10 cellular contexts compared by ENCODE assay signal in the genomic region with DNA sequence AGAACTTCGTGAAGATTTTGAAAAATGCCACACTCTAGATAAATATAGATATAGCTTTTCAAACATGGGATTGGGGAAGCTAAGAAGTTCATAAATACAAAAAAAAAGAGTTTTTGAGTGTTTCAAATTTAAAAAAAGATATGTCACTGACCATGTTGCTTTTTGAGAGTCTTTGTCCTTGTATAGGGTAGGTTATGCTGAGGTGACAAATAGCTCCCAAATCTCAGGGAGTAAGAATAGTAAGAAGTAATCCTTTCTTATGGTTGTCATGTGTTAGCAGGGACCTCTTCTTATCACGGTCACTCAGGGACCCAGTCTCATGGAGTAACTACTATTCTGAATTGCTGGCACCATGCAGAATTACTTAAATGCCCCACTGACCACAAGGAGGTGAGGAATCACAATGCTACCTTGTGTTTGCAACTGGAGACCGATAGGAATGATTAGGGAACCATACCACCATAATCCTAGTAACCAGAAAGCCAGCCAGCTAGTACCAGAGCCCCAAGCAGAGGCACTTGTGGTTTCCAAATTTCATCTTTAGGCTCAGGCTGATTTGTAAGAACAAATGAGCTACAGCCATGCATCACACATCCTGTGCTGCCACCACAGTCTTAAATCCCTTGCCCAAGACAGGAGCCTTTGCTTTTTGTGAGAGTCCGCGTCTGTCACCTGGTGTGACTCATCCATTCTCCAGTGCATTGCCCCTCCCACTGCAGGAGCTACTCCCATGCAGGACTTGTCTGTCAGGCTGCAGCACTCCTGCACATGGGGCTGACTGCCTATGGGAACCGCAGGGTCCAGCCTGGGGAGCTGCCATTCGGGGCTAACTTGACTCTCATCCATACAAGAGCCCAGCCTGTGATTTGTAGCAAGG. TPM values are rescaled to one million over a fixed set of nuclear protein-coding genes. Genes with fewer than 3 reads are reported as not detected.
A peak's percentile ranks its signal among the peaks of the same experiment; 100 is the strongest.
DNase-seq lines count a peak whose midpoint lies in the region; ATAC-seq and TF ChIP-seq lines count a peak whose summit lies in the region.
"Had no signal": no experiment of that assay in that cellular context is flagged by ENCODE, and none has a peak within 500 bp of the region (broad histone marks: within the 10 kb centered on the region; RNA-seq: fewer than 3 reads in every experiment).

No MANE protein-coding gene starts in this region.

- DNase-seq in Calu3 (peak; percentile 80), inferior parietal cortex (ENCODE audit: extremely low spot score) (peak; percentile 31), globus pallidus (ENCODE audit: low spot score) (no peak), hypothalamus (lab: John Stamatoyannopoulos, UW) (no peak)
- peak; percentile 71 for DNase-seq in activated CD8-positive, alpha-beta T cell treated with anti-CD3 and anti-CD28 coated beads, Interleukin-2, amount 10 ng/mL, durations not matched to agents 7 days and 5 days

- H3K9me3 Mint-ChIP-seq in Calu3 (ENCODE audit: low read depth, unreplicated experiment): no peaks in the 10 kb centered on the region
- H3K9me3 Mint-ChIP-seq in activated CD8-positive, alpha-beta T cell treated with anti-CD3 and anti-CD28 coated beads, Interleukin-2, amount 10 ng/mL, durations not matched to agents 7 days and 5 days (ENCODE audit: insufficient read depth): no peaks in the 10 kb centered on the region
- H3K9me3 Mint-ChIP-seq: activated naive CD4-positive, alpha-beta T cell treated with anti-CD3 and anti-CD28 coated beads, Interleukin-2, amount 50 U/mL, for 24 hours had no signal

- H3K27me3 Mint-ChIP-seq in Calu3 (ENCODE audit: unreplicated experiment): no peaks in the 10 kb centered on the region
- H3K27me3 Mint-ChIP-seq in activated CD8-positive, alpha-beta T cell treated with anti-CD3 and anti-CD28 coated beads, Interleukin-2, amount 10 ng/mL, durations not matched to agents 7 days and 5 days (ENCODE audit: low read depth): peaks cover 6% of the 10 kb centered on the region
- H3K27me3 Mint-ChIP-seq: activated naive CD4-positive, alpha-beta T cell treated with anti-CD3 and anti-CD28 coated beads, Interleukin-2, amount 50 U/mL, for 24 hours had no signal

- TF ChIP-seq CTCF in Calu3 (IDR thresholded peaks at IDR 0.05; ENCODE audit: unreplicated experiment): no peak

- peaks cover 27% of the 10 kb centered on the region for H3K4me1 Mint-ChIP-seq in Calu3 (ENCODE audit: low read depth, unreplicated experiment)
- H3K4me1 Mint-ChIP-seq in activated CD8-positive, alpha-beta T cell treated with anti-CD3 and anti-CD28 coated beads, Interleukin-2, amount 10 ng/mL, durations not matched to agents 7 days and 5 days (ENCODE audit: low read depth): peaks cover 12% of the 10 kb centered on the region
- H3K4me1 Mint-ChIP-seq: activated naive CD4-positive, alpha-beta T cell treated with anti-CD3 and anti-CD28 coated beads, Interleukin-2, amount 50 U/mL, for 24 hours had no signal

- intact Hi-C loops in Calu3 (cut with micrococcal nuclease; ENCODE audit: unreplicated experiment): no loop called here

- POLR2A ChIA-PET in activated CD8-positive, alpha-beta T cell treated with anti-CD3 and anti-CD28 coated beads, Interleukin-2, amount 10 ng/mL, durations not matched to agents 7 days and 5 days (lab: Charles Lee): no interaction called here

- CTCF ChIA-PET in Calu3 (lab: Charles Lee): interaction anchor here (0.9 to 1.6 kb wide), 5 partner anchors 9 to 78 kb away, joined by 3 to 5 read pairs (median 3); no protein-coding TSS in a partner anchor
- CTCF ChIA-PET in activated CD8-positive, alpha-beta T cell treated with anti-CD3 and anti-CD28 coated beads, Interleukin-2, amount 10 ng/mL, durations not matched to agents 7 days and 5 days (lab: Charles Lee): interaction anchor here (0.9 to 5.7 kb wide), 4 partner anchors 25 to 243 kb away, joined by 3 to 31 read pairs (median 4); no protein-coding TSS in a partner anchor

- H3K4me3 Mint-ChIP-seq in Calu3 (ENCODE audit: low read depth, unreplicated experiment): peak overlapping the region; percentile 55
- H3K4me3 Mint-ChIP-seq in activated CD8-positive, alpha-beta T cell treated with anti-CD3 and anti-CD28 coated beads, Interleukin-2, amount 10 ng/mL, durations not matched to agents 7 days and 5 days: no peak overlapping the region
- H3K4me3 Mint-ChIP-seq: activated naive CD4-positive, alpha-beta T cell treated with anti-CD3 and anti-CD28 coated beads, Interleukin-2, amount 50 U/mL, for 24 hours had no signal

- ATAC-seq in HG03432 (IDR thresholded peaks at IDR 0.05; ENCODE audit: unreplicated experiment): peak; percentile 75
- peak; percentile 98 for ATAC-seq in activated CD8-positive, alpha-beta T cell treated with anti-CD3 and anti-CD28 coated beads, Interleukin-2, amount 10 ng/mL, durations not matched to agents 7 days and 5 days
- no peak for ATAC-seq in HG03025 (IDR thresholded peaks at IDR 0.05; ENCODE audit: low FRiP score, unreplicated experiment)
- no peak for ATAC-seq in HG03108 (IDR thresholded peaks at IDR 0.05; ENCODE audit: unreplicated experiment)

- H3K27ac Mint-ChIP-seq in Calu3 (ENCODE audit: unreplicated experiment): peak overlapping the region; percentile 25
- peak overlapping the region; percentile 11 for H3K27ac Mint-ChIP-seq in activated CD8-positive, alpha-beta T cell treated with anti-CD3 and anti-CD28 coated beads, Interleukin-2, amount 10 ng/mL, durations not matched to agents 7 days and 5 days
- H3K27ac Mint-ChIP-seq: activated naive CD4-positive, alpha-beta T cell treated with anti-CD3 and anti-CD28 coated beads, Interleukin-2, amount 50 U/mL, for 24 hours had no signal

- H3K36me3 Mint-ChIP-seq in Calu3 (ENCODE audit: insufficient read depth, unreplicated experiment): no peaks in the 10 kb centered on the region
- no peaks in the 10 kb centered on the region for H3K36me3 Mint-ChIP-seq in activated CD8-positive, alpha-beta T cell treated with anti-CD3 and anti-CD28 coated beads, Interleukin-2, amount 10 ng/mL, durations not matched to agents 7 days and 5 days (ENCODE audit: low read depth)
- H3K36me3 Mint-ChIP-seq: activated naive CD4-positive, alpha-beta T cell treated with anti-CD3 and anti-CD28 coated beads, Interleukin-2, amount 50 U/mL, for 24 hours had no signal

- no TSS peak for BruUV-seq in Calu3 (replicated peaks; lab: Mats Ljungman, UMichigan)

RNA-seq across cellular contexts. Expression of gene ADGRF4, which starts 42.4 kb away (rescaled TPM):
- total RNA-seq in Calu3 (2022): 7.3 and 8.0 TPM in 2 replicates
- not detected for total RNA-seq in activated CD8-positive, alpha-beta T cell treated with anti-CD3 and anti-CD28 coated beads, Interleukin-2, amount 10 ng/mL, durations not matched to agents 7 days and 5 days
- total RNA-seq: pulmonary artery endothelial cell had no signal

Comparison
In these comparisons a context has a peak if more than half of its experiments do, and no peak if none do; other contexts are left out.
1. DNase-seq: peak in Calu3 (single experiment), activated CD8-positive, alpha-beta T cell treated with anti-CD3 and anti-CD28 coated beads, Interleukin-2, amount 10 ng/mL, durations not matched to agents 7 days and 5 days (single experiment) and inferior parietal cortex (single experiment); none in globus pallidus (single experiment) and hypothalamus (0 of 51).
2. ATAC-seq: peak in HG03432 (single experiment) and activated CD8-positive, alpha-beta T cell treated with anti-CD3 and anti-CD28 coated beads, Interleukin-2, amount 10 ng/mL, durations not matched to agents 7 days and 5 days (single experiment); none in HG03025 (single experiment) and HG03108 (single experiment).